Comparison of ENCODE assay signal across 28 cellular contexts in the genomic region with DNA sequence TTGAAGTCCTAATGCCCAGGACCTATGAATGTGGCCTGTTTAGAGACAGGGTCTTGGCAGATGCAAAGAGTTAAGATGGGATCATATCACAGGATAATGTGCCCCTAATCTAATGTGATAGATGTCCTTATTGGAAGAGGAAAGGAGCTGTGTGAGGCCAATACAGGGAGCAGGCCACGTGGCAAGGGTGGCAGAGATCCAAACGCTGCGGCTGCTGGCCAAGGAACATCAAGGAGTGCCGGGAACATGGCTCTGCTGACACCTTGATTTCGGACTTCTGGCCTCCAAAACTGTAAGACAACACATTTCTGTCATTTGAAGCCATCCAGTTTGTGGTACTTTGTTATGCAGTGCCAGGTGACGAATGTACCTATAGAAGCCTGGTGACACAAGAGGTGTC. TPM values are rescaled to one million over a fixed set of nuclear protein-coding genes. Genes with fewer than 3 reads are reported as not detected.
DNase-seq lines count a peak whose midpoint lies in the region; ATAC-seq and TF ChIP-seq lines count a peak whose summit lies in the region.
"Had no signal": no experiment of that assay in that cellular context is flagged by ENCODE, and none has a peak within 500 bp of the region (broad histone marks: within the 10 kb centered on the region; RNA-seq: fewer than 3 reads in every experiment).

No MANE protein-coding gene starts in this region.

- ATAC-seq in activated naive CD4-positive, alpha-beta T cell treated with anti-CD3 and anti-CD28 coated beads, Interleukin-2, amount 50 U/mL, for 72 hours, result no peak
- ATAC-seq in activated naive CD8-positive, alpha-beta T cell treated with anti-CD3 and anti-CD28 coated beads, Interleukin-2, amount 50 U/mL, for 24 hours, result no peak
- peak; percentile 21 for ATAC-seq in left ventricle myocardium superior
- ATAC-seq in HG03280 (IDR thresholded peaks at IDR 0.05; ENCODE audit: unreplicated experiment), result no peak
- no peak for ATAC-seq in GM21526 (IDR thresholded peaks at IDR 0.05; ENCODE audit: low FRiP score, unreplicated experiment)
- ATAC-seq: GM12878 had no signal

- DNase-seq in activated naive CD4-positive, alpha-beta T cell treated with anti-CD3 and anti-CD28 coated beads, Interleukin-2, amount 50 U/mL, for 72 hours (ENCODE audit: low spot score in 2 of 2), result no peak
- DNase-seq in activated naive CD8-positive, alpha-beta T cell treated with anti-CD3 and anti-CD28 coated beads, Interleukin-2, amount 50 U/mL, for 24 hours, result no peak
- DNase-seq in left ventricle myocardium superior (peak; percentile 52), testis (peak; percentile 28), NCI-H1694 treated with DMSO at 0.1 percent for 48 hours (lab: John Stamatoyannopoulos, UW) (no peak)
- DNase-seq: activated gamma-delta T cell; activated T-cell treated with anti-CD3 and anti-CD28 coated beads for 4 hours; brain microvascular endothelial cell; CD4-positive, alpha-beta memory T cell; effector CD8-positive, alpha-beta T cell; H9; immature natural killer cell; MM.1S; NCI-H1417; NCI-H2081 treated with DMSO at 0.1 percent for 48 hours; NCI-H345; NCI-H69; SHP77 treated with DMSO at 0.1 percent for 48 hours; stimulated activated CD4-positive, alpha-beta T cell treated with anti-CD3 and anti-CD28 coated beads, Interleukin-1b, Interleukin-23, amount 100 ng/mL, for 48 hours; stimulated activated naive CD8-positive, alpha-beta T cell treated with anti-CD3 and anti-CD28 coated beads, Interleukin-15, Interleukin-2, amounts not matched to agents 100 U/mL and 50 U/mL, for 24 hours had no signal

- 71 to 82% methylated on average over 6 of the region's 6 CpGs for WGBS in testis, 2 donors

- no peaks in the 10 kb centered on the region for H3K9me3 Mint-ChIP-seq in activated naive CD4-positive, alpha-beta T cell treated with anti-CD3 and anti-CD28 coated beads, Interleukin-2, amount 50 U/mL, for 24 hours
- H3K9me3 Mint-ChIP-seq in activated naive CD4-positive, alpha-beta T cell treated with anti-CD3 and anti-CD28 coated beads, Interleukin-2, amount 50 U/mL, for 72 hours, result no peaks in the 10 kb centered on the region
- H3K9me3 Mint-ChIP-seq in activated naive CD8-positive, alpha-beta T cell treated with anti-CD3 and anti-CD28 coated beads, Interleukin-2, amount 50 U/mL, for 24 hours, result no peaks in the 10 kb centered on the region
- H3K9me3 Mint-ChIP-seq: CD4-positive, alpha-beta memory T cell; H9; immature natural killer cell; memory B cell had no signal

- no peaks in the 10 kb centered on the region for H3K27me3 Mint-ChIP-seq in activated naive CD4-positive, alpha-beta T cell treated with anti-CD3 and anti-CD28 coated beads, Interleukin-2, amount 50 U/mL, for 24 hours
- H3K27me3 Mint-ChIP-seq in activated naive CD8-positive, alpha-beta T cell treated with anti-CD3 and anti-CD28 coated beads, Interleukin-2, amount 50 U/mL, for 24 hours, result no peaks in the 10 kb centered on the region
- H3K27me3 Mint-ChIP-seq: B cell; CD4-positive, alpha-beta memory T cell; memory B cell had no signal

- TF ChIP-seq CTCF in testis (IDR thresholded peaks at IDR 0.05), result no peak

- TF ChIP-seq POLR2A in testis (IDR thresholded peaks at IDR 0.05), result no peak

- H3K4me3 Mint-ChIP-seq in activated naive CD4-positive, alpha-beta T cell treated with anti-CD3 and anti-CD28 coated beads, Interleukin-2, amount 50 U/mL, for 24 hours, result no peak overlapping the region
- no peak overlapping the region for H3K4me3 Mint-ChIP-seq in activated naive CD8-positive, alpha-beta T cell treated with anti-CD3 and anti-CD28 coated beads, Interleukin-2, amount 50 U/mL, for 24 hours
- H3K4me3 Mint-ChIP-seq: B cell, H9, immature natural killer cell, memory B cell had no signal

- no peak overlapping the region for H3K4me3 ChIP-seq in testis
- H3K4me3 ChIP-seq: GM12878, thyroid gland had no signal

- no peaks in the 10 kb centered on the region for H3K36me3 Mint-ChIP-seq in activated naive CD4-positive, alpha-beta T cell treated with anti-CD3 and anti-CD28 coated beads, Interleukin-2, amount 50 U/mL, for 24 hours
- H3K36me3 Mint-ChIP-seq in activated naive CD4-positive, alpha-beta T cell treated with anti-CD3 and anti-CD28 coated beads, Interleukin-2, amount 50 U/mL, for 72 hours, result peaks cover 6 to 13% of the 10 kb centered on the region in 2 donors
- peaks cover 5% of the 10 kb centered on the region for H3K36me3 Mint-ChIP-seq in activated naive CD8-positive, alpha-beta T cell treated with anti-CD3 and anti-CD28 coated beads, Interleukin-2, amount 50 U/mL, for 24 hours (ENCODE audit: low read depth)
- H3K36me3 Mint-ChIP-seq: CD4-positive, alpha-beta memory T cell; immature natural killer cell had no signal

- intact Hi-C loops in left ventricle myocardium superior (cut with micrococcal nuclease) (no loop called here), testis (cut with DNase I; ENCODE audit: low total_unique reads) (no loop called here)

- H3K27ac ChIP-seq in testis, result no peak overlapping the region
- H3K27ac ChIP-seq: brain microvascular endothelial cell, parathyroid adenoma, thyroid gland had no signal

- H3K9me3 ChIP-seq in testis, result no peaks in the 10 kb centered on the region
- H3K9me3 ChIP-seq: thyroid gland had no signal

- H3K4me1 Mint-ChIP-seq in activated naive CD4-positive, alpha-beta T cell treated with anti-CD3 and anti-CD28 coated beads, Interleukin-2, amount 50 U/mL, for 24 hours, result peaks cover 49% of the 10 kb centered on the region
- H3K4me1 Mint-ChIP-seq in activated naive CD8-positive, alpha-beta T cell treated with anti-CD3 and anti-CD28 coated beads, Interleukin-2, amount 50 U/mL, for 24 hours, result peaks cover 62% of the 10 kb centered on the region
- H3K4me1 Mint-ChIP-seq: B cell, H9 had no signal

- H3K4me1 ChIP-seq in testis, result no peaks in the 10 kb centered on the region
- H3K4me1 ChIP-seq: parathyroid adenoma, thyroid gland had no signal

- H3K27me3 ChIP-seq in testis, result no peaks in the 10 kb centered on the region
- H3K27me3 ChIP-seq: brain microvascular endothelial cell, thyroid gland had no signal

- no peaks in the 10 kb centered on the region for H3K36me3 ChIP-seq in testis (ENCODE audit: low read depth, missing control alignments)
- H3K36me3 ChIP-seq: brain microvascular endothelial cell, thyroid gland had no signal

- peak overlapping the region; percentile 25 for H3K27ac Mint-ChIP-seq in activated naive CD4-positive, alpha-beta T cell treated with anti-CD3 and anti-CD28 coated beads, Interleukin-2, amount 50 U/mL, for 24 hours
- no peak overlapping the region for H3K27ac Mint-ChIP-seq in activated naive CD4-positive, alpha-beta T cell treated with anti-CD3 and anti-CD28 coated beads, Interleukin-2, amount 50 U/mL, for 72 hours
- peak overlapping the region; percentile 61 for H3K27ac Mint-ChIP-seq in activated naive CD8-positive, alpha-beta T cell treated with anti-CD3 and anti-CD28 coated beads, Interleukin-2, amount 50 U/mL, for 24 hours
- H3K27ac Mint-ChIP-seq: B cell, H9, memory B cell had no signal

RNA-seq across cellular contexts. Expression of a gene that starts 37.7 kb away (rescaled TPM):
- total RNA-seq in activated naive CD4-positive, alpha-beta T cell treated with anti-CD3 and anti-CD28 coated beads, Interleukin-2, amount 50 U/mL, for 72 hours, result 100 to 1,000 TPM; 106 to 171 TPM
- total RNA-seq in left ventricle myocardium superior, result 1.1 TPM
- 10 to 100 TPM; 27.0 to 36.0 TPM for total RNA-seq in testis
- polyA plus RNA-seq in testis (ENCODE audit: insufficient read depth, low read depth, low replicate concordance), result 60.3 TPM

Comparison
In these comparisons a context has a peak if more than half of its experiments do, and no peak if none do; other contexts are left out.
1. H3K27ac Mint-ChIP-seq: peak in activated naive CD4-positive, alpha-beta T cell treated with anti-CD3 and anti-CD28 coated beads, Interleukin-2, amount 50 U/mL, for 24 hours (single experiment) and activated naive CD8-positive, alpha-beta T cell treated with anti-CD3 and anti-CD28 coated beads, Interleukin-2, amount 50 U/mL, for 24 hours (single experiment); none in activated naive CD4-positive, alpha-beta T cell treated with anti-CD3 and anti-CD28 coated beads, Interleukin-2, amount 50 U/mL, for 72 hours (0 of 2).
2. DNase-seq: peak in left ventricle myocardium superior (single experiment) and testis (single experiment); none in activated naive CD4-positive, alpha-beta T cell treated with anti-CD3 and anti-CD28 coated beads, Interleukin-2, amount 50 U/mL, for 72 hours (0 of 2), activated naive CD8-positive, alpha-beta T cell treated with anti-CD3 and anti-CD28 coated beads, Interleukin-2, amount 50 U/mL, for 24 hours (single experiment) and NCI-H1694 treated with DMSO at 0.1 percent for 48 hours (single experiment).
3. RNA of a gene that starts 37.7 kb away (total RNA-seq): 106 to 171 TPM in activated naive CD4-positive, alpha-beta T cell treated with anti-CD3 and anti-CD28 coated beads, Interleukin-2, amount 50 U/mL, for 72 hours and 27.0 to 36.0 TPM in testis; 1.1 TPM in left ventricle myocardium superior (single experiment); every median in the first group is over 10 times any median in the second.